In the genomic region with DNA sequence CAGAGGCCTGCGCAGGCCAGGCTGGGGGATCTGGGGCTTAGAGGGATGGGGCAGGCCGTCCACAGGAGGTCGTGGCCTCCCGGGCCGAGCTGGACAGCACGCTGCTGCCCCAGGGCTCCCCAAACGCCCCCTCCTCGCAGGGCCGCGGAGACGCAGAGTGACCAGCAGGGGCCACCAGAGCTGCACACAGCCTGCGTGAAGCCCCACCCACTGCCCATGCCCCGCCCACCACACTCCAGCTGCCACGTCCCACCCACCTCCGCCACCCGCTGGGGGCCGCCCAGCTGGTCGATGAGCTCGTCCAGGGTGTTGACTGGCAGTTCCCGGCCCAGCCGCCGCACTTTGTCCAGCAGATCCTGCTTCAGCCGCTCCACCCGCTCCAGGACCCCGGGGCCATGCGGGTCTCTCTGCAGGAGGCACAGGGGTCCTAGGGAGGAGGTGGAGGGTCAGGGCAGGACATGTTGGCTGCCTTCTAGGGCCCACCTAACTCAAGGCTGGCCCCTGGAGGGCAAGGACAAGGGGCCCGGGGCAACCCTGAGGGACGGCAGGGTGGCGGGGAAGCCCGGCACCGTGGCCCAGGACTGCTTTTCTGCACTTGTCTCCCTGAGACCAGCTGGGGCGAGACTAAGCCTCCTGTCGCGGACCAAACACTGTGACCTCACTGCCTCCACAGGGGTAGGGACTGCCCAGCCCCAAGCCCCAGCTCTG, we compare ENCODE assay signal across 8 cellular contexts. TPM values are rescaled to one million over a fixed set of nuclear protein-coding genes. Genes with fewer than 3 reads are reported as not detected.
DNase-seq lines count a peak whose midpoint lies in the region; ATAC-seq, FAIRE-seq and TF ChIP-seq lines count a peak whose summit lies in the region.

No MANE protein-coding gene starts in this region.

- H3K27me3 ChIP-seq in SJSA1 (replicated peaks) (no peaks in the 10 kb centered on the region), gastroesophageal sphincter (no peaks in the 10 kb centered on the region), osteoblast (ENCODE audit: insufficient read depth, low read length) (no peaks in the 10 kb centered on the region)

- H3K4me3 ChIP-seq in SJSA1 (no peak overlapping the region), gastroesophageal sphincter (peak overlapping the region in 1 of 2 donors; percentile 20), osteoblast (ENCODE audit: insufficient read depth, low read length) (no peak overlapping the region)

- TF ChIP-seq POLR2A in GM12892 (IDR thresholded peaks at IDR 0.05; ENCODE audit: low read depth, low read length) (peak; percentile 16; the same call in 1 of the 2 replicates), gastroesophageal sphincter (IDR thresholded peaks at IDR 0.05) (no peak)

- no peak for TF ChIP-seq EP300 in gastroesophageal sphincter (IDR thresholded peaks at IDR 0.05)

- no peaks in the 10 kb centered on the region for H3K9me3 Mint-ChIP-seq in activated naive CD4-positive, alpha-beta T cell treated with anti-CD3 and anti-CD28 coated beads, Interleukin-2, amount 10 ng/mL, durations not matched to agents 7 days and 5 days

- no peaks in the 10 kb centered on the region for H3K27me3 Mint-ChIP-seq in activated naive CD4-positive, alpha-beta T cell treated with anti-CD3 and anti-CD28 coated beads, Interleukin-2, amount 10 ng/mL, durations not matched to agents 7 days and 5 days

- H3K4me1 ChIP-seq in SJSA1 (replicated peaks) (peaks cover 16% of the 10 kb centered on the region), gastroesophageal sphincter (peaks cover 0 to 29% (median 17%) of the 10 kb centered on the region in 3 donors), osteoblast (ENCODE audit: insufficient read depth, low read length) (peaks cover 5% of the 10 kb centered on the region)

- peaks cover 7% of the 10 kb centered on the region for H3K36me3 Mint-ChIP-seq in activated naive CD4-positive, alpha-beta T cell treated with anti-CD3 and anti-CD28 coated beads, Interleukin-2, amount 10 ng/mL, durations not matched to agents 7 days and 5 days

- peak; percentile 92 for ATAC-seq in gastroesophageal sphincter
- ATAC-seq in GM18858 (IDR thresholded peaks at IDR 0.05; ENCODE audit: unreplicated experiment) = no peak

- H2AFZ ChIP-seq in osteoblast (ENCODE audit: low read length) = no peak overlapping the region

- H3K27ac Mint-ChIP-seq in activated naive CD4-positive, alpha-beta T cell treated with anti-CD3 and anti-CD28 coated beads, Interleukin-2, amount 10 ng/mL, durations not matched to agents 7 days and 5 days = no peak overlapping the region

- no peaks in the 10 kb centered on the region; the same call in 1 of the 2 replicates for H3K9me3 ChIP-seq in SJSA1 (replicated peaks)
- H3K9me3 ChIP-seq in gastroesophageal sphincter = no peaks in the 10 kb centered on the region
- H3K9me3 ChIP-seq in osteoblast (ENCODE audit: low read depth, low read length) = no peaks in the 10 kb centered on the region

- peak; percentile 96 for FAIRE-seq in GM12892 (lab: Jason Lieb, UNC)

- peak overlapping the region; percentile 10 for H3K4me2 ChIP-seq in osteoblast (ENCODE audit: insufficient read depth, low read length)

- no CpG with 5 or more reads among the region's 34 CpGs for WGBS in gastroesophageal sphincter (ENCODE audit: low coverage in 1 of 2), 2 donors

- peaks cover 3% of the 10 kb centered on the region for H3K4me1 Mint-ChIP-seq in activated naive CD4-positive, alpha-beta T cell treated with anti-CD3 and anti-CD28 coated beads, Interleukin-2, amount 10 ng/mL, durations not matched to agents 7 days and 5 days

- peaks cover 87% of the 10 kb centered on the region for H3K36me3 ChIP-seq in SJSA1
- H3K36me3 ChIP-seq in gastroesophageal sphincter = peaks cover 0 to 95% of the 10 kb centered on the region in 2 donors
- H3K36me3 ChIP-seq in osteoblast (ENCODE audit: insufficient read depth, low read length) = peaks cover 64% of the 10 kb centered on the region

- H3K27ac ChIP-seq in SJSA1 (no peak overlapping the region), gastroesophageal sphincter (peak overlapping the region; percentile 23 to 84 (median 78)), osteoblast (ENCODE audit: low read depth, low read length) (peak overlapping the region; percentile 73)

- peaks cover 43% of the 10 kb centered on the region for H4K20me1 ChIP-seq in osteoblast (ENCODE audit: insufficient read depth, low read length)

- CTCF ChIA-PET in activated naive CD4-positive, alpha-beta T cell treated with anti-CD3 and anti-CD28 coated beads, Interleukin-2, amount 10 ng/mL, durations not matched to agents 7 days and 5 days (lab: Charles Lee) = interaction anchor here (0.6 to 4.4 kb wide), 14 partner anchors 10 to 153 kb away, joined by 3 to 29 read pairs (median 4); no protein-coding TSS in a partner anchor

- TF ChIP-seq CTCF in LNCAP (IDR thresholded peaks at IDR 0.05) (peak; percentile 90), gastroesophageal sphincter (IDR thresholded peaks at IDR 0.05) (peak in 3 of 4 experiments; percentile 90 to 100 (median 92)), osteoblast (IDR thresholded peaks at IDR 0.05; ENCODE audit: extremely low read depth, low read depth, low read length) (peak; percentile 66)

- H3K4me3 Mint-ChIP-seq in activated naive CD4-positive, alpha-beta T cell treated with anti-CD3 and anti-CD28 coated beads, Interleukin-2, amount 10 ng/mL, durations not matched to agents 7 days and 5 days = no peak overlapping the region

- DNase-seq in GM12892 (ENCODE audit: insufficient read length) (peak; percentile 99), SJSA1 (ENCODE audit: low read depth in 1 of 2, low spot score in 2 of 2) (peak; percentile 65 to 98), osteoblast (ENCODE audit: insufficient read length, low spot score, missing footprints) (peak; percentile 100), superior temporal gyrus (ENCODE audit: extremely low spot score) (peak; percentile 89)
- peak; percentile 91 for DNase-seq in activated naive CD4-positive, alpha-beta T cell treated with anti-CD3 and anti-CD28 coated beads, Interleukin-2, amount 10 ng/mL, durations not matched to agents 7 days and 5 days

- H3K79me2 ChIP-seq in osteoblast (ENCODE audit: insufficient read depth, low read length) = peaks cover 17% of the 10 kb centered on the region

RNA-seq across cellular contexts. Expression of a gene that starts 9.6 kb away (rescaled TPM):
- 359 TPM for polyA plus RNA-seq in GM12892 (2012; ENCODE audit: missing spikeins)
- 387 and 449 TPM in 2 replicates for total RNA-seq in SJSA1 (2014; rRNA removed; shearing (Covaris generic))
- total RNA-seq in gastroesophageal sphincter = 100 to 1,000 TPM; 311 to 452 (median 349) TPM
- 515 TPM in 2 replicates for total RNA-seq in osteoblast

RNA-seq across cellular contexts. Expression of a gene that starts 18.3 kb away (rescaled TPM):
- polyA plus RNA-seq in GM12892 (2012; ENCODE audit: missing spikeins) = 87.9 TPM
- total RNA-seq in SJSA1 (2014; rRNA removed; shearing (Covaris generic)) = 143 and 173 TPM in 2 replicates
- 100 to 1,000 TPM; 117 to 228 (median 150) TPM for total RNA-seq in gastroesophageal sphincter
- 70.2 and 74.0 TPM in 2 replicates for total RNA-seq in osteoblast

RNA-seq across cellular contexts. Expression of a gene that starts 46.5 kb away (rescaled TPM):
- 45.5 TPM for polyA plus RNA-seq in GM12892 (2012; ENCODE audit: missing spikeins)
- 0.03 TPM in 1 of 2 replicates, not detected in the other for total RNA-seq in SJSA1 (2014; rRNA removed; shearing (Covaris generic))
- total RNA-seq in gastroesophageal sphincter = 10 to 100 TPM in 3 of 4 donors, 1 to 10 TPM in 1; 9.5 to 29.8 (median 14.6) TPM
- total RNA-seq in osteoblast = 0.59 and 0.72 TPM in 2 replicates
